Comparison of ENCODE assay signal across 25 cellular contexts in genomic region chr2:234075521-234075915, GRCh38. TPM values are rescaled to one million over a fixed set of nuclear protein-coding genes. Genes with fewer than 3 reads are reported as not detected.
"Had no signal": no experiment of that assay in that cellular context is flagged by ENCODE, and none has a peak within 500 bp of the region (broad histone marks: within the 10 kb centered on the region; RNA-seq: fewer than 3 reads in every experiment).

No MANE protein-coding gene starts in this region.

- H3K27ac Mint-ChIP-seq: activated B cell treated with CpG ODN at 0.5 μM for 24 hours; activated CD4-positive, alpha-beta memory T cell treated with anti-CD3 and anti-CD28 coated beads for 36 hours; activated CD4-positive, alpha-beta T cell treated with anti-CD3 and anti-CD28 coated beads for 36 hours had no signal

- H3K27me3 ChIP-seq: tibial nerve, vagina had no signal

- ATAC-seq: activated CD4-positive, alpha-beta T cell treated with anti-CD3 and anti-CD28 coated beads for 36 hours; naive thymus-derived CD4-positive, alpha-beta T cell; right cardiac atrium; stimulated activated effector memory CD8-positive, alpha-beta T cell treated with anti-CD3 and anti-CD28 coated beads, Interleukin-12 subunit alpha, Interleukin-12 subunit beta, amount 100 ng/mL, for 72 hours had no signal

- H3K27ac ChIP-seq: epithelial cell of prostate, left ventricle myocardium inferior, skin epidermis, tibial nerve, vagina had no signal

- H3K36me3 ChIP-seq: left ventricle myocardium inferior, tibial nerve, vagina had no signal

- H3K4me1 ChIP-seq: left ventricle myocardium inferior, tibial nerve, vagina had no signal

- H3K4me3 ChIP-seq: left ventricle myocardium inferior, skin epidermis, tibial nerve, vagina had no signal

- H3K9me3 Mint-ChIP-seq: activated B cell treated with CpG ODN at 0.5 μM for 24 hours; activated CD4-positive, alpha-beta memory T cell treated with anti-CD3 and anti-CD28 coated beads for 36 hours; stimulated activated effector memory CD8-positive, alpha-beta T cell treated with anti-CD3 and anti-CD28 coated beads, Interleukin-12 subunit alpha, Interleukin-12 subunit beta, amount 100 ng/mL, for 72 hours had no signal

- DNase-seq: activated B cell treated with CpG ODN at 0.5 μM for 24 hours; activated CD4-positive, alpha-beta memory T cell treated with anti-CD3 and anti-CD28 coated beads for 36 hours; activated CD4-positive, alpha-beta T cell treated with anti-CD3 and anti-CD28 coated beads for 36 hours; activated naive CD4-positive, alpha-beta T cell treated with Interleukin-2 at 50 U/mL for 16 hours; activated T-cell treated with anti-CD3 and anti-CD28 coated beads, Interleukin-2, amount 50 U/mL, for 48 hours; amygdala; cortex of kidney; kidney glomerular epithelial cell; left ventricle myocardium inferior; naive thymus-derived CD4-positive, alpha-beta T cell; right cardiac atrium; stimulated activated CD4-positive, alpha-beta T cell treated with anti-CD3 and anti-CD28 coated beads, Interleukin-1b, Interleukin-23, amount 100 ng/mL, for 48 hours; stimulated activated naive CD8-positive, alpha-beta T cell treated with anti-CD3 and anti-CD28 coated beads, Interleukin-15, amount 100 ng/mL, for 72 hours; T1000 had no signal

- H3K4me1 Mint-ChIP-seq: activated B cell treated with CpG ODN at 0.5 μM for 24 hours had no signal

- H3K36me3 Mint-ChIP-seq: activated CD4-positive, alpha-beta memory T cell treated with anti-CD3 and anti-CD28 coated beads for 36 hours had no signal

- H3K27me3 Mint-ChIP-seq: activated CD4-positive, alpha-beta memory T cell treated with anti-CD3 and anti-CD28 coated beads for 36 hours; activated CD4-positive, alpha-beta T cell treated with anti-CD3 and anti-CD28 coated beads for 36 hours; stimulated activated naive CD8-positive, alpha-beta T cell treated with anti-CD3 and anti-CD28 coated beads, Interleukin-15, amount 100 ng/mL, for 72 hours had no signal

- H3K9me3 ChIP-seq: left ventricle myocardium inferior, tibial nerve, vagina had no signal

- H3K4me3 Mint-ChIP-seq: activated B cell treated with CpG ODN at 0.5 μM for 24 hours; activated CD4-positive, alpha-beta memory T cell treated with anti-CD3 and anti-CD28 coated beads for 36 hours; activated CD4-positive, alpha-beta T cell treated with anti-CD3 and anti-CD28 coated beads for 36 hours; stimulated activated effector memory CD8-positive, alpha-beta T cell treated with anti-CD3 and anti-CD28 coated beads, Interleukin-12 subunit alpha, Interleukin-12 subunit beta, amount 100 ng/mL, for 72 hours; stimulated activated naive CD8-positive, alpha-beta T cell treated with anti-CD3 and anti-CD28 coated beads, Interleukin-15, amount 100 ng/mL, for 72 hours had no signal

RNA-seq across cellular contexts. Expression of gene SPP2, which starts 25.0 kb away (rescaled TPM):
- total RNA-seq: activated B cell treated with CpG ODN at 0.5 μM for 24 hours; activated CD4-positive, alpha-beta memory T cell treated with anti-CD3 and anti-CD28 coated beads for 36 hours; activated CD4-positive, alpha-beta T cell treated with anti-CD3 and anti-CD28 coated beads for 36 hours; cerebellum; fibroblast of villous mesenchyme; left ventricle myocardium inferior; lung microvascular endothelial cell; naive thymus-derived CD4-positive, alpha-beta T cell; osteocyte; pulmonary artery endothelial cell; right cardiac atrium; T-helper 1 cell treated with Interleukin-12 subunit alpha and Interleukin-12 subunit beta and Interleukin-4 antibody, amounts not matched to agents 30 ng/mL and 1 ng/mL, for 36 hours; tibial nerve; vagina had no signal
- polyA plus RNA-seq: naive thymus-derived CD4-positive, alpha-beta T cell; right cardiac atrium had no signal
